ENCODE assay signal across 23 cellular contexts in the genomic region with DNA sequence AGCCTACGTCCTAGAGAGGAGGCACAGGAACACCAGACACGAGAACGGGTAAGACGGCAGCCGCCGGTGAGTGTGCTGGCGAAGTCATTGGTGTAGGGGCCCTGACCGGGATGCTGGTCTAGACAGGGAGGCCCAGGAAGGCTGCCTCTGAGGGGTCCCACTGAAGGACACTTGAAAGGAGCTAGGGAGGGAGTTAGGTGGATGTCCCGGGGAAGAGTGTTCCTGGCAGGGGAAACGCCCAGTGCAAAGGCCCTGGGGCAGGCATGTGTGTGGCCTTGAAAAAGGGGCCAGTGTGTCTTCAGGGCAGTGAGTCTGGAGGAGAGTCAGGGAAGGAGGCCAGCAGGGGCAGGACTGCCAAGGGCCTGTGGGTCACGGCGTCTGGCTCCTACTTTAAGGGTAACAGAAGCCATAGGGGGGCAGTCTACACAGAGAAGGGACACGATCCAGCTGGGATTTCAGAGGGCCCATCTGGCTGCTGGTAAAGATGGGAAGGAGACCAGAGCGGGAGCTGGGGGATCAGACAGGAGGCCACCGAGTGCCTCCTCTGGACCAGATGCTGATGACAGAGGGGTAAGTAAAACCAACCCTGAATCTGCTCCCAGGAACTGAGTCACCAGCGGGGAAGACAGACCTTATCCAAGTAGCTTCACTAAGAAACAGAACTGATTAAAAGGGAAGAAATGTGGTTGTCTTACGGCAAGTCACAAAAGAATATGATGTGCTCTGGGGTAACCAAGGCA.
DNase-seq lines count a peak whose midpoint lies in the region; ATAC-seq and TF ChIP-seq lines count a peak whose summit lies in the region.
"Had no signal": no experiment of that assay in that cellular context is flagged by ENCODE, and none has a peak within 500 bp of the region (broad histone marks: within the 10 kb centered on the region; RNA-seq: fewer than 3 reads in every experiment).

No MANE protein-coding gene starts in this region.

- peaks cover 6% of the 10 kb centered on the region for H3K27me3 Mint-ChIP-seq in progenitor cell of endocrine pancreas

- H3K27ac Mint-ChIP-seq in progenitor cell of endocrine pancreas: peak overlapping the region; percentile 66
- H3K27ac Mint-ChIP-seq: CD8-positive, alpha-beta memory T cell had no signal

- no peaks in the 10 kb centered on the region for H3K9me3 ChIP-seq in MG63
- H3K9me3 ChIP-seq: heart left ventricle, spleen, tibial artery had no signal

- TF ChIP-seq CTCF in cardiac fibroblast (IDR thresholded peaks at IDR 0.05; ENCODE audit: low read depth, low read length) (no peak), progenitor cell of endocrine pancreas (IDR thresholded peaks at IDR 0.05; ENCODE audit: unreplicated experiment) (no peak)

- H3K36me3 Mint-ChIP-seq in progenitor cell of endocrine pancreas (ENCODE audit: insufficient read depth): no peaks in the 10 kb centered on the region

- peaks cover 3% of the 10 kb centered on the region for H3K4me1 Mint-ChIP-seq in progenitor cell of endocrine pancreas (ENCODE audit: low read depth)
- H3K4me1 Mint-ChIP-seq: CD8-positive, alpha-beta memory T cell had no signal

- no peak overlapping the region for H3K4me3 ChIP-seq in MG63
- no peak overlapping the region for H3K4me3 ChIP-seq in cardiac fibroblast (replicated peaks in 1 of 2; ENCODE audit: low read depth in 2 of 2, low read length in 2 of 2)
- H3K4me3 ChIP-seq: cardiac muscle cell, heart left ventricle, spleen, tibial artery had no signal

- H3K27me3 ChIP-seq in MG63: no peaks in the 10 kb centered on the region
- H3K27me3 ChIP-seq: cardiac muscle cell, heart left ventricle, spleen, tibial artery had no signal

- ATAC-seq in GM18498 (IDR thresholded peaks at IDR 0.05; ENCODE audit: unreplicated experiment) (no peak), HG03571 (IDR thresholded peaks at IDR 0.05; ENCODE audit: unreplicated experiment) (no peak)
- ATAC-seq: left cardiac atrium; stimulated activated naive CD8-positive, alpha-beta T cell treated with anti-CD3 and anti-CD28 coated beads, Interleukin-15, Interleukin-2, amounts not matched to agents 100 U/mL and 50 U/mL, for 24 hours had no signal

- no peaks in the 10 kb centered on the region for H3K9me3 Mint-ChIP-seq in progenitor cell of endocrine pancreas (ENCODE audit: low read depth)
- H3K9me3 Mint-ChIP-seq: CD8-positive, alpha-beta memory T cell had no signal

- no peak overlapping the region for H3K4me3 Mint-ChIP-seq in progenitor cell of endocrine pancreas (ENCODE audit: low read depth)
- H3K4me3 Mint-ChIP-seq: CD8-positive, alpha-beta memory T cell had no signal

- DNase-seq in DMS 273 (lab: John Stamatoyannopoulos, UW; ENCODE audit: unreplicated experiment) (peak; percentile 72), DMS 273 treated with DMSO at 0.1 percent for 48 hours (lab: John Stamatoyannopoulos, UW) (no peak), MG63 (peak; percentile 85), cardiac fibroblast (ENCODE audit: low read depth in 2 of 2) (peak; percentile 8 to 28), progenitor cell of endocrine pancreas (ENCODE audit: low spot score, unreplicated experiment) (no peak), NCI-H510A treated with DMSO at 0.1 percent for 48 hours (lab: John Stamatoyannopoulos, UW) (no peak)
- DNase-seq: activated T-cell treated with anti-CD3 and anti-CD28 coated beads, Interleukin-2, amount 50 U/mL, for 1 hour; CD8-positive, alpha-beta memory T cell; DMS79; heart left ventricle; left cardiac atrium; mesenchymal stem cell; NCI-H1092 treated with DMSO at 0.1 percent for 48 hours; NCI-H2081 treated with DMSO at 0.1 percent for 48 hours; occipital lobe; retina; spleen; stimulated activated CD4-positive, alpha-beta T cell treated with anti-CD3 and anti-CD28 coated beads, Interleukin-4, amount 100 ng/mL, for 1 hour; stimulated activated naive CD8-positive, alpha-beta T cell treated with anti-CD3 and anti-CD28 coated beads, Interleukin-15, Interleukin-2, amounts not matched to agents 100 U/mL and 50 U/mL, for 24 hours had no signal

- no peaks in the 10 kb centered on the region for H3K36me3 ChIP-seq in MG63
- H3K36me3 ChIP-seq: cardiac muscle cell, heart left ventricle, spleen, tibial artery had no signal

Comparison
In these comparisons a context has a peak if more than half of its experiments do, and no peak if none do; other contexts are left out.
1. DNase-seq: peak in DMS 273 (single experiment), MG63 (single experiment) and cardiac fibroblast (2 of 2); none in DMS 273 treated with DMSO at 0.1 percent for 48 hours (single experiment), progenitor cell of endocrine pancreas (single experiment) and NCI-H510A treated with DMSO at 0.1 percent for 48 hours (single experiment).